ENCODE assay signal across 11 cellular contexts in the genomic region with DNA sequence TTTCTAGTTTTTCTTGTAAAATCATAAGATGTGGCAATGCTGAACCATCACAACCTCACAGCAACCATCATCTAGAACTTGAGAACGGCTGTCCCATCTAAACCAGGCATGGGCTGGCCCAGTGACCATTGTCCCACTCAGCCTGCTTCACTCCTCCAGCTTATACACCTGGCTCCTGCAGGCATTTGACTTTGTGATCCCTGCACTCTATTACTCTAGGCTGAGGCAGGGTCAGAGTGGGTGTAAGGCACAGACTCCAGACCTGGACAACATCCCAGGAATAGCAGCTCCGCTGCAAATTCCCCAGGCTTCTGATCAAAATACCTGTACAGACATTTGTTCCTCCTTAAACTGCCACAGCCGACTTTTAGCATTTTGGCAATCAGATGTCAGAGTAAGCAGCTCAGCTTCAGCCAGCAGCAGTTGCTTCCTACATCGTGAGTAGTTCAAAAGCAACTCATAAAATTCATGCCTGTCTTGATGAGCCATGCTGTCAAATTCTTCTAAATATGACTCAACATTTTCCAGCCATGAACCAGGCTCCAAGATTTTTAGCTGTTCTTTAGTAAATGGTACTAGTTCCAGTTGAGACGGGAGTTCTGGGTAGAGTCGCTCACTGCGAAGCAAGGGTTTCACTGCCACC. TPM values are rescaled to one million over a fixed set of nuclear protein-coding genes. Genes with fewer than 3 reads are reported as not detected.
DNase-seq lines count a peak whose midpoint lies in the region; ATAC-seq and TF ChIP-seq lines count a peak whose summit lies in the region.
"Had no signal": no experiment of that assay in that cellular context is flagged by ENCODE, and none has a peak within 500 bp of the region (broad histone marks: within the 10 kb centered on the region; RNA-seq: fewer than 3 reads in every experiment).

No MANE protein-coding gene starts in this region.

- TF ChIP-seq CTCF in foreskin fibroblast (IDR thresholded peaks at IDR 0.05; ENCODE audit: low read depth, low read length) (no peak), glutamatergic neuron (IDR thresholded peaks at IDR 0.05; ENCODE audit: partially characterized antibody, unreplicated experiment) (no peak), testis (IDR thresholded peaks at IDR 0.05) (no peak)

- peaks cover 26% of the 10 kb centered on the region for H3K4me1 Mint-ChIP-seq in activated CD4-positive, alpha-beta T cell treated with anti-CD3 and anti-CD28 coated beads for 36 hours
- H3K4me1 Mint-ChIP-seq in activated CD4-positive, alpha-beta T cell treated with anti-CD3 and anti-CD28 coated beads, Interleukin-2, amount 10 ng/mL, durations not matched to agents 24 days and 14 days: peaks cover 5% of the 10 kb centered on the region
- H3K4me1 Mint-ChIP-seq in activated T-helper 17 cell treated with anti-CD3 and anti-CD28 coated beads, Interleukin-2, amount 50 U/mL, for 72 hours: peaks cover 30% of the 10 kb centered on the region
- no peaks in the 10 kb centered on the region for H3K4me1 Mint-ChIP-seq in glutamatergic neuron (ENCODE audit: low read depth, unreplicated experiment)

- CTCF ChIA-PET in activated CD4-positive, alpha-beta T cell treated with anti-CD3 and anti-CD28 coated beads for 36 hours (lab: Charles Lee): interaction anchor here (1.2 kb wide), 1 partner anchor 119 kb away, joined by 4 read pairs; no protein-coding TSS in a partner anchor

- H3K36me3 Mint-ChIP-seq in activated CD4-positive, alpha-beta T cell treated with anti-CD3 and anti-CD28 coated beads for 36 hours (ENCODE audit: low read depth): peaks cover 39% of the 10 kb centered on the region
- peaks cover 49% of the 10 kb centered on the region for H3K36me3 Mint-ChIP-seq in activated CD4-positive, alpha-beta T cell treated with anti-CD3 and anti-CD28 coated beads, Interleukin-2, amount 10 ng/mL, durations not matched to agents 24 days and 14 days (ENCODE audit: low read depth)
- peaks cover 77% of the 10 kb centered on the region for H3K36me3 Mint-ChIP-seq in activated T-helper 17 cell treated with anti-CD3 and anti-CD28 coated beads, Interleukin-2, amount 50 U/mL, for 72 hours (ENCODE audit: low read depth)
- H3K36me3 Mint-ChIP-seq in glutamatergic neuron (ENCODE audit: unreplicated experiment): no peaks in the 10 kb centered on the region

- no peaks in the 10 kb centered on the region for H3K27me3 Mint-ChIP-seq in activated CD4-positive, alpha-beta T cell treated with anti-CD3 and anti-CD28 coated beads for 36 hours
- H3K27me3 Mint-ChIP-seq in activated CD4-positive, alpha-beta T cell treated with anti-CD3 and anti-CD28 coated beads, Interleukin-2, amount 10 ng/mL, durations not matched to agents 24 days and 14 days: no peaks in the 10 kb centered on the region
- H3K27me3 Mint-ChIP-seq in activated T-helper 17 cell treated with anti-CD3 and anti-CD28 coated beads, Interleukin-2, amount 50 U/mL, for 72 hours: no peaks in the 10 kb centered on the region
- no peaks in the 10 kb centered on the region for H3K27me3 Mint-ChIP-seq in glutamatergic neuron (ENCODE audit: unreplicated experiment)

- H3K9me3 Mint-ChIP-seq in activated CD4-positive, alpha-beta T cell treated with anti-CD3 and anti-CD28 coated beads for 36 hours (ENCODE audit: low read depth): no peaks in the 10 kb centered on the region
- H3K9me3 Mint-ChIP-seq in activated CD4-positive, alpha-beta T cell treated with anti-CD3 and anti-CD28 coated beads, Interleukin-2, amount 10 ng/mL, durations not matched to agents 24 days and 14 days: no peaks in the 10 kb centered on the region
- H3K9me3 Mint-ChIP-seq in activated T-helper 17 cell treated with anti-CD3 and anti-CD28 coated beads, Interleukin-2, amount 50 U/mL, for 72 hours: no peaks in the 10 kb centered on the region
- H3K9me3 Mint-ChIP-seq in glutamatergic neuron (ENCODE audit: unreplicated experiment): no peaks in the 10 kb centered on the region

- no peaks in the 10 kb centered on the region for H3K4me1 ChIP-seq in testis

- no peak overlapping the region for H3K27ac Mint-ChIP-seq in activated CD4-positive, alpha-beta T cell treated with anti-CD3 and anti-CD28 coated beads for 36 hours
- no peak overlapping the region for H3K27ac Mint-ChIP-seq in activated CD4-positive, alpha-beta T cell treated with anti-CD3 and anti-CD28 coated beads, Interleukin-2, amount 10 ng/mL, durations not matched to agents 24 days and 14 days
- H3K27ac Mint-ChIP-seq in activated T-helper 17 cell treated with anti-CD3 and anti-CD28 coated beads, Interleukin-2, amount 50 U/mL, for 72 hours: peak overlapping the region; percentile 27
- no peak overlapping the region for H3K27ac Mint-ChIP-seq in glutamatergic neuron (ENCODE audit: unreplicated experiment)

- H3K27me3 ChIP-seq in testis: no peaks in the 10 kb centered on the region

- no peak overlapping the region for H3K27ac ChIP-seq in testis
- H3K27ac ChIP-seq: 22Rv1 had no signal

- no peak overlapping the region for H3K4me3 Mint-ChIP-seq in activated CD4-positive, alpha-beta T cell treated with anti-CD3 and anti-CD28 coated beads for 36 hours
- H3K4me3 Mint-ChIP-seq in activated CD4-positive, alpha-beta T cell treated with anti-CD3 and anti-CD28 coated beads, Interleukin-2, amount 10 ng/mL, durations not matched to agents 24 days and 14 days: no peak overlapping the region
- H3K4me3 Mint-ChIP-seq in activated T-helper 17 cell treated with anti-CD3 and anti-CD28 coated beads, Interleukin-2, amount 50 U/mL, for 72 hours: no peak overlapping the region
- no peak overlapping the region for H3K4me3 Mint-ChIP-seq in glutamatergic neuron (ENCODE audit: unreplicated experiment)

- POLR2A ChIA-PET in activated CD4-positive, alpha-beta T cell treated with anti-CD3 and anti-CD28 coated beads for 36 hours (lab: Charles Lee): interaction anchor here (0.6 kb wide), 1 partner anchor 112 kb away, joined by 3 read pairs; no protein-coding TSS in a partner anchor

- H3K4me3 ChIP-seq in foreskin fibroblast (ENCODE audit: low read depth in 1 of 2, low read length in 2 of 2): no peak overlapping the region
- H3K4me3 ChIP-seq in testis: no peak overlapping the region

- H3K9me3 ChIP-seq in testis: no peaks in the 10 kb centered on the region

- no peak for DNase-seq in activated CD4-positive, alpha-beta T cell treated with anti-CD3 and anti-CD28 coated beads for 36 hours
- DNase-seq in activated CD4-positive, alpha-beta T cell treated with anti-CD3 and anti-CD28 coated beads, Interleukin-2, amount 10 ng/mL, durations not matched to agents 24 days and 14 days: no peak
- DNase-seq in foreskin fibroblast (peak; percentile 89 to 92), stromal cell of bone marrow (ENCODE audit: low read depth) (peak; percentile 89), glutamatergic neuron (no peak), testis (no peak)
- DNase-seq: activated effector memory CD4-positive, alpha-beta T cell treated with anti-CD3 and anti-CD28 coated beads, Interleukin-2, amount 50 U/mL, for 16 hours; NCI-H510A had no signal

- no peak for TF ChIP-seq POLR2A in testis (IDR thresholded peaks at IDR 0.05)

- H3K36me3 ChIP-seq in testis (ENCODE audit: low read depth, missing control alignments): no peaks in the 10 kb centered on the region

- peak; percentile 44 for ATAC-seq in activated CD4-positive, alpha-beta T cell treated with anti-CD3 and anti-CD28 coated beads for 36 hours
- ATAC-seq in activated T-helper 17 cell treated with anti-CD3 and anti-CD28 coated beads, Interleukin-2, amount 50 U/mL, for 72 hours (replicated peaks): peak; percentile 45
- ATAC-seq in GM21381 (IDR thresholded peaks at IDR 0.05; ENCODE audit: unreplicated experiment): no peak

- intact Hi-C loops in activated CD4-positive, alpha-beta T cell treated with anti-CD3 and anti-CD28 coated beads for 36 hours (cut with DNase I, micrococcal nuclease): no loop called here
- intact Hi-C loops in activated CD4-positive, alpha-beta T cell treated with anti-CD3 and anti-CD28 coated beads, Interleukin-2, amount 10 ng/mL, durations not matched to agents 24 days and 14 days (cut with micrococcal nuclease): no loop called here
- intact Hi-C loops in testis (cut with DNase I; ENCODE audit: low total_unique reads): no loop called here

- WGBS in testis, 2 donors: 95 to 96% methylated on average over 7 of the region's 7 CpGs

RNA-seq across cellular contexts. Expression of gene EPG5, which starts 12.9 kb away (rescaled TPM):
- total RNA-seq in activated CD4-positive, alpha-beta T cell treated with anti-CD3 and anti-CD28 coated beads for 36 hours: 10 to 100 TPM; 13.6 to 14.5 TPM
- 14.9 and 15.5 TPM in 2 replicates for total RNA-seq in activated CD4-positive, alpha-beta T cell treated with anti-CD3 and anti-CD28 coated beads, Interleukin-2, amount 10 ng/mL, durations not matched to agents 24 days and 14 days
- total RNA-seq in activated T-helper 17 cell treated with anti-CD3 and anti-CD28 coated beads, Interleukin-2, amount 50 U/mL, for 72 hours: 10 to 100 TPM; 22.9 to 24.0 TPM
- total RNA-seq in glutamatergic neuron (ENCODE audit: unreplicated experiment): 36.6 TPM
- total RNA-seq in testis: 10 to 100 TPM; 55.7 to 66.4 TPM
- 19.0 TPM for polyA plus RNA-seq in testis (ENCODE audit: insufficient read depth, low read depth, low replicate concordance)

Comparison
In these comparisons a context has a peak if more than half of its experiments do, and no peak if none do; other contexts are left out.
1. DNase-seq: peak in foreskin fibroblast (2 of 2) and stromal cell of bone marrow (single experiment); none in activated CD4-positive, alpha-beta T cell treated with anti-CD3 and anti-CD28 coated beads for 36 hours (single experiment), activated CD4-positive, alpha-beta T cell treated with anti-CD3 and anti-CD28 coated beads, Interleukin-2, amount 10 ng/mL, durations not matched to agents 24 days and 14 days (single experiment), glutamatergic neuron (single experiment) and testis (single experiment).